Comparison of ENCODE assay signal across 12 cellular contexts in genomic region chr1:30083800-30084464, GRCh38.
A peak's percentile ranks its signal among the peaks of the same experiment; 100 is the strongest.
DNase-seq lines count a peak whose midpoint lies in the region; ATAC-seq, FAIRE-seq and TF ChIP-seq lines count a peak whose summit lies in the region.
"Had no signal": no experiment of that assay in that cellular context is flagged by ENCODE, and none has a peak within 500 bp of the region (broad histone marks: within the 10 kb centered on the region; RNA-seq: fewer than 3 reads in every experiment).

No MANE protein-coding gene starts in this region.

- H3K4me1 ChIP-seq in mammary epithelial cell (ENCODE audit: insufficient read depth, low read length), result peaks cover 14% of the 10 kb centered on the region
- peaks cover 11 to 31% (median 14%) of the 10 kb centered on the region in 4 donors for H3K4me1 ChIP-seq in transverse colon

- WGBS in mammary epithelial cell (ENCODE audit: low coverage, missing lambda C conversion rate), result 33% methylated on average over 10 of the region's 11 CpGs
- 20 to 25% methylated on average over 3 to 11 of the region's 11 CpGs for WGBS in transverse colon (ENCODE audit: low coverage in 1 of 2), 2 donors

- no peak for ATAC-seq in stimulated activated effector memory CD8-positive, alpha-beta T cell treated with anti-CD3 and anti-CD28 coated beads, Interleukin-12 subunit alpha, Interleukin-12 subunit beta, amount 100 ng/mL, for 72 hours
- ATAC-seq in HG03432 (IDR thresholded peaks at IDR 0.05; ENCODE audit: unreplicated experiment), result no peak
- no peak for ATAC-seq in GM21423 (IDR thresholded peaks at IDR 0.05; ENCODE audit: unreplicated experiment)

- peaks cover 2% of the 10 kb centered on the region for H3K4me1 Mint-ChIP-seq in stimulated activated effector memory CD8-positive, alpha-beta T cell treated with anti-CD3 and anti-CD28 coated beads, Interleukin-12 subunit alpha, Interleukin-12 subunit beta, amount 100 ng/mL, for 72 hours

- no peaks in the 10 kb centered on the region for H3K36me3 ChIP-seq in mammary epithelial cell (ENCODE audit: insufficient read depth, low read length)
- H3K36me3 ChIP-seq in transverse colon, result no peaks in the 10 kb centered on the region

- CTCF ChIA-PET in mammary epithelial cell (lab: Charles Lee; ENCODE audit: low non-redundant PET), result no interaction called here

- intact Hi-C loops in mammary epithelial cell (cut with micrococcal nuclease) (loop anchor here (1.0 to 10.0 kb wide), 6 partner anchors 172 to 847 kb away; partner anchors contain the start of gene PTPRU), transverse colon (cut with DNase I; ENCODE audit: low total_unique reads) (no loop called here)

- BruUV-seq in mammary epithelial cell (replicated peaks; lab: Mats Ljungman, UMichigan), result no TSS peak

- dilution Hi-C loops in mammary epithelial cell (cut with HindIII; ENCODE audit: low sequenced_read_pairs), result no loop called here

- no peak overlapping the region for H3K9ac ChIP-seq in mammary epithelial cell (ENCODE audit: insufficient read depth, low read length)

- TF ChIP-seq EP300 in transverse colon (IDR thresholded peaks at IDR 0.05; ENCODE audit: low read depth), result no peak

- H3K4me3 ChIP-seq in mammary epithelial cell (replicated peaks in 1 of 3; ENCODE audit: insufficient read depth in 1 of 3, low read depth in 2 of 3, low read length in 3 of 3), result no peak overlapping the region
- no peak overlapping the region for H3K4me3 ChIP-seq in transverse colon

- H3K27ac ChIP-seq in mammary epithelial cell (ENCODE audit: insufficient read depth, low read depth, low read length) (no peak overlapping the region), transverse colon (peak overlapping the region; percentile 24 to 51 (median 43))

- no peaks in the 10 kb centered on the region for H3K79me2 ChIP-seq in mammary epithelial cell (ENCODE audit: insufficient read depth, low read length)

- no peak overlapping the region for H3K27ac Mint-ChIP-seq in stimulated activated effector memory CD8-positive, alpha-beta T cell treated with anti-CD3 and anti-CD28 coated beads, Interleukin-12 subunit alpha, Interleukin-12 subunit beta, amount 100 ng/mL, for 72 hours
- H3K27ac Mint-ChIP-seq: activated B cell treated with CpG ODN at 0.5 μM for 24 hours had no signal

- H3K4me3 Mint-ChIP-seq in stimulated activated effector memory CD8-positive, alpha-beta T cell treated with anti-CD3 and anti-CD28 coated beads, Interleukin-12 subunit alpha, Interleukin-12 subunit beta, amount 100 ng/mL, for 72 hours, result no peak overlapping the region
- H3K4me3 Mint-ChIP-seq: activated B cell treated with CpG ODN at 0.5 μM for 24 hours; natural killer cell treated with Interleukin-12 subunit alpha and Interleukin-12 subunit beta and Interleukin-15 and Interleukin-18, amount 100 ng/mL, for 72 hours had no signal

- TF ChIP-seq CTCF in mammary epithelial cell (conservative IDR thresholded peaks at IDR 0.05 in 1 of 2, IDR thresholded peaks at IDR 0.05 in 1 of 2; ENCODE audit: extremely low read depth in 1 of 2, insufficient read depth in 1 of 2, low read depth in 1 of 2, low read length in 2 of 2) (no peak), transverse colon (IDR thresholded peaks at IDR 0.05) (no peak)

- no peak for TF ChIP-seq POLR2A in transverse colon (IDR thresholded peaks at IDR 0.05)

- H2AFZ ChIP-seq in mammary epithelial cell (ENCODE audit: low read depth, low read length), result peak overlapping the region; percentile 63

- H3K9me3 Mint-ChIP-seq in stimulated activated effector memory CD8-positive, alpha-beta T cell treated with anti-CD3 and anti-CD28 coated beads, Interleukin-12 subunit alpha, Interleukin-12 subunit beta, amount 100 ng/mL, for 72 hours, result no peaks in the 10 kb centered on the region
- H3K9me3 Mint-ChIP-seq: activated B cell treated with CpG ODN at 0.5 μM for 24 hours; natural killer cell treated with Interleukin-12 subunit alpha and Interleukin-12 subunit beta and Interleukin-15 and Interleukin-18, amount 100 ng/mL, for 72 hours had no signal

- no peak for FAIRE-seq in GM19239 (lab: Jason Lieb, UNC)
- FAIRE-seq: GM18507 had no signal

- peak overlapping the region; percentile 59 for H3K4me2 ChIP-seq in mammary epithelial cell (ENCODE audit: insufficient read depth, low read depth, low read length)

- no peaks in the 10 kb centered on the region for H3K36me3 Mint-ChIP-seq in stimulated activated effector memory CD8-positive, alpha-beta T cell treated with anti-CD3 and anti-CD28 coated beads, Interleukin-12 subunit alpha, Interleukin-12 subunit beta, amount 100 ng/mL, for 72 hours
- H3K36me3 Mint-ChIP-seq: natural killer cell treated with Interleukin-12 subunit alpha and Interleukin-12 subunit beta and Interleukin-15 and Interleukin-18, amount 100 ng/mL, for 72 hours had no signal

- DNase-seq in HS-5 (ENCODE audit: low read depth) (peak; percentile 22), mammary epithelial cell (peak; percentile 45), kidney glomerular epithelial cell (lab: John Stamatoyannopoulos, UW) (peak; percentile 80), transverse colon (no peak), GM19239 (ENCODE audit: insufficient read length, low spot score) (no peak)
- no peak for DNase-seq in stimulated activated effector memory CD8-positive, alpha-beta T cell treated with anti-CD3 and anti-CD28 coated beads, Interleukin-12 subunit alpha, Interleukin-12 subunit beta, amount 100 ng/mL, for 72 hours (ENCODE audit: low spot score in 2 of 2)
- DNase-seq: activated B cell treated with CpG ODN at 0.5 μM for 24 hours, NCI-H2081 treated with DMSO at 0.1 percent for 48 hours had no signal

- in situ Hi-C loops in mammary epithelial cell (cut with MboI; ENCODE audit: low sequenced_read_pairs in 2 of 2), result loop anchor here in 1 of 2 donors (10.0 to 25.0 kb wide), 6 partner anchors 169 to 847 kb away; partner anchors contain the start of genes MATN1, MECR and PTPRU
- in situ Hi-C loops in transverse colon (cut with MboI; ENCODE audit: low pct_ligation_motif_present in 1 of 4, low pct_unique_long_range_greater_than_20kb in 1 of 4, low sequenced_read_pairs in 3 of 4), result loop anchor here (25.0 kb wide), 3 partner anchors 297 to 847 kb away; partner anchors contain the start of genes MECR (in 3 of the 4) and PTPRU (in 3 of the 4)

- H3K27me3 ChIP-seq in mammary epithelial cell (ENCODE audit: insufficient read depth, low read length) (no peaks in the 10 kb centered on the region), transverse colon (no peaks in the 10 kb centered on the region)

- H3K9me3 ChIP-seq in mammary epithelial cell (replicated peaks; ENCODE audit: insufficient read depth, low read length) (no peaks in the 10 kb centered on the region), transverse colon (no peaks in the 10 kb centered on the region)

- no peaks in the 10 kb centered on the region for H4K20me1 ChIP-seq in mammary epithelial cell (ENCODE audit: insufficient read depth, low read length)

Comparison
In these comparisons a context has a peak if more than half of its experiments do, and no peak if none do; other contexts are left out.
1. DNase-seq: peak in HS-5 (single experiment), mammary epithelial cell (single experiment) and kidney glomerular epithelial cell (single experiment); none in transverse colon (single experiment), stimulated activated effector memory CD8-positive, alpha-beta T cell treated with anti-CD3 and anti-CD28 coated beads, Interleukin-12 subunit alpha, Interleukin-12 subunit beta, amount 100 ng/mL, for 72 hours (0 of 2) and GM19239 (single experiment).